In the genomic region with DNA sequence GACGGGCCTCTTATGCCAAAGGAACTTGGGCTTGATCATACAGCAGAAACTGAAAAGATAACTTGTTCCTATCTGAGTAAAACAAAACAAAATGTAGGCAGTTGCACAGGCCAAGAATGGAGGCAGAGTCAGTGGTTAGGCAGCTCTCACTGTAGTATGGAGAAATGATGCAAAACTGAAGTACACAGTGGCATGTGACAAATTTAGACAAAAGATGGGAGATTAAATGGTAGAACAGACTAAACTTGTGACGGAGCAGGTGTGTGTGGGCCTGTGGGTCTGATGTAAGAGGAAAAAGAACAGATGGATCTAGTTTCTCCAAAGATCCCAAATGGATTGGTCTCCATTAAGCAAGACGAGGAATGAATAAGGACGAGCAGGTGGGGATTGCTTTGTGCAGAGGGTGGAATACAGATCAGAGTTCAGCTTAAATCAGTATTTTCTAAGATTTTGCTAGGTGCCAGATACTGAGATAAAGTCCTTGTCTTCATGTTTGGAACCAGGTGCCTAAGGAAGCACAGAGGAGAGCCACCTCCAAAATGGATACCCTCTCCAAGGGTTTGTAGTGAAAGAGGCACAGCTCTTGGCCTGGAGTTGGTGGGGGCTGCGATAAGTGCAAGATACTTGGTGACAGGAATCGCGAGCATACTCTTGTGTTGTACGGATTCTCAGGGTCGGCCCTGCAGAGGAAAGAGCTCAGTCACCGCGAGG, we compare ENCODE assay signal across 8 cellular contexts. TPM values are rescaled to one million over a fixed set of nuclear protein-coding genes. Genes with fewer than 3 reads are reported as not detected.
DNase-seq lines count a peak whose midpoint lies in the region; ATAC-seq, FAIRE-seq and TF ChIP-seq lines count a peak whose summit lies in the region.

No MANE protein-coding gene starts in this region.

- intact Hi-C loops in GM12878 (cut with micrococcal nuclease; ENCODE audit: unreplicated experiment) = loop anchor here (2.0 to 5.0 kb wide), 3 partner anchors 53 to 541 kb away; partner anchors contain the start of gene REEP5

- H3K27ac ChIP-seq in GM12878 (ENCODE audit: control insufficient read depth, insufficient read depth) = peak overlapping the region; percentile 88

- in situ Hi-C loops in GM12878 (cut with MboI) (loop anchor here (25.0 kb wide), 1 partner anchor 1436 kb away; no protein-coding TSS in a partner anchor), KBM-7 (cut with MboI; ENCODE audit: low pct_unique_long_range_greater_than_20kb, low sequenced_read_pairs) (no loop called here)

- peak; percentile 18 for ATAC-seq in GM19372 (IDR thresholded peaks at IDR 0.05; ENCODE audit: low read depth, unreplicated experiment)
- peak; percentile 6 for ATAC-seq in HG03558 (IDR thresholded peaks at IDR 0.05; ENCODE audit: extremely low read depth, unreplicated experiment)
- peak; percentile 25 for ATAC-seq in GM12878

- peaks cover 44% of the 10 kb centered on the region for H3K79me2 ChIP-seq in GM12878 (ENCODE audit: control insufficient read depth, insufficient read depth, low read length)

- no peaks in the 10 kb centered on the region for H3K36me3 Mint-ChIP-seq in mesothelial cell of epicardium

- no peaks in the 10 kb centered on the region for H4K20me1 ChIP-seq in GM12878 (ENCODE audit: control insufficient read depth, insufficient read depth)

- H3K9me3 ChIP-seq in GM12878 (replicated peaks; ENCODE audit: control insufficient read depth, insufficient read depth, low read length) = no peaks in the 10 kb centered on the region; the same call in 2 of the 3 replicates

- TF ChIP-seq POLR2A in GM12878 (IDR thresholded peaks at IDR 0.05; ENCODE audit: low read depth, low read length) = no peak

- TF ChIP-seq RAD21 in GM12878 (IDR thresholded peaks at IDR 0.05; ENCODE audit: insufficient read depth, low read depth, low read length) = no peak

- POLR2A ChIA-PET in GM12878 (lab: Charles Lee) = interaction anchor here (1.0 to 1.5 kb wide), 13 partner anchors 9 to 1730 kb away, joined by 3 to 20 read pairs (median 4); partner anchors contain the start of gene REEP5

- WGBS in GM12878 (ENCODE audit: insufficient coverage, insufficient replicate concordance, low lambda C conversion rate, missing lambda C conversion rate) = 16% methylated on average over 11 of the region's 11 CpGs

- TF ChIP-seq EP300 in GM12878 (IDR thresholded peaks at IDR 0.05; ENCODE audit: borderline replicate concordance in 1 of 2, control insufficient read depth in 1 of 2, low read depth in 2 of 2, low read length in 2 of 2) = no peak

- peak overlapping the region; percentile 84 for H3K9ac ChIP-seq in GM12878 (ENCODE audit: control insufficient read depth, insufficient read depth, low read length)

- peaks cover 7% of the 10 kb centered on the region for H3K4me1 ChIP-seq in GM12878 (ENCODE audit: control insufficient read depth, insufficient read depth, low read length)

- TF ChIP-seq CTCF in AG10803 (conservative IDR thresholded peaks at IDR 0.05; ENCODE audit: low read length) = no peak
- no peak for TF ChIP-seq CTCF in GM12878 (IDR thresholded peaks at IDR 0.05 in 2 of 3, conservative IDR thresholded peaks at IDR 0.05 in 1 of 3; ENCODE audit: control insufficient read depth in 2 of 3, extremely low read depth in 1 of 3, insufficient read depth in 1 of 3, low read depth in 3 of 3, low read length in 3 of 3)
- TF ChIP-seq CTCF in mesothelial cell of epicardium (IDR thresholded peaks at IDR 0.05; ENCODE audit: unreplicated experiment) = no peak

- H3K36me3 ChIP-seq in GM12878 (ENCODE audit: control insufficient read depth in 2 of 2, insufficient read depth in 2 of 2, low read length in 1 of 2) = no peaks in the 10 kb centered on the region

- no peak for DNase-seq in AG10803 (ENCODE audit: low read depth)
- no peak for DNase-seq in GM12878 (ENCODE audit: low read depth, low spot score)
- no peak for DNase-seq in mesothelial cell of epicardium (ENCODE audit: low spot score in 2 of 2, unreplicated experiment in 2 of 2)
- no peak for DNase-seq in AG20443 (ENCODE audit: low spot score)
- no peak for DNase-seq in NCI-H1105 (lab: John Stamatoyannopoulos, UW)
- no peak for DNase-seq in KBM-7

- H3K27me3 ChIP-seq in GM12878 (replicated peaks in 1 of 2; ENCODE audit: control insufficient read depth in 2 of 2, insufficient read depth in 2 of 2, low read length in 1 of 2) = no peaks in the 10 kb centered on the region

- H3K9me3 Mint-ChIP-seq in mesothelial cell of epicardium = no peaks in the 10 kb centered on the region

- SMC1A ChIA-PET in GM12878 (lab: Charles Lee; ENCODE audit: uncharacterized antibody, unreplicated experiment) = interaction anchor here (0.6 to 3.9 kb wide), 17 partner anchors 8 to 1359 kb away, joined by 3 to 33 read pairs (median 3); partner anchors contain the start of gene REEP5

- H3K4me1 Mint-ChIP-seq in mesothelial cell of epicardium = peaks cover 42% of the 10 kb centered on the region

- H2AFZ ChIP-seq in GM12878 (ENCODE audit: control insufficient read depth, low read depth, low read length) = peak overlapping the region; percentile 86

- H3K27ac Mint-ChIP-seq in mesothelial cell of epicardium = peak overlapping the region; percentile 99

- no peak for FAIRE-seq in GM12878 (lab: Jason Lieb, UNC)

- CTCF ChIA-PET in GM12878 (lab: Yijun Ruan, JAX) = interaction anchor here (0.5 to 2.9 kb wide), 10 partner anchors 9 to 636 kb away, joined by 3 to 11 read pairs (median 4); partner anchors contain the start of genes REEP5 and SRP19

- peak overlapping the region; percentile 86 for H3K4me2 ChIP-seq in GM12878 (ENCODE audit: control insufficient read depth, insufficient read depth)

- no peaks in the 10 kb centered on the region for H3K27me3 Mint-ChIP-seq in mesothelial cell of epicardium (ENCODE audit: low read depth)

- H3K4me3 Mint-ChIP-seq in mesothelial cell of epicardium = peak overlapping the region; percentile 94

- H3K4me3 ChIP-seq in AG10803 (ENCODE audit: low read length) (peak overlapping the region; percentile 94), GM12878 (peak overlapping the region; percentile 70)

- RAD21 ChIA-PET in GM12878 (lab: Charles Lee; ENCODE audit: unreplicated experiment) = interaction anchor here (0.5 to 1.8 kb wide), 15 partner anchors 9 to 546 kb away, joined by 3 to 12 read pairs (median 5); partner anchors contain the start of genes REEP5 and SRP19

- BruUV-seq in GM12878 (replicated peaks; lab: Mats Ljungman, UMichigan) = TSS peak; percentile 95

RNA-seq across cellular contexts. Expression of gene DCP2, which starts 0.7 kb away (rescaled TPM):
- 124 and 133 TPM in 2 replicates for total RNA-seq in GM12878 (2013; cell fraction: nucleolus; rRNA removed)
- total RNA-seq in GM12878 (2014; rRNA removed) = 49.6 and 51.7 TPM in 2 replicates
- total RNA-seq in GM12878 (2014; rRNA removed; fragmentation: Illumina TruSeq; extraction: Trizol) = 59.3 and 61.8 TPM in 2 replicates
- total RNA-seq in GM12878 (2021) = 81.6 and 82.2 TPM in 2 replicates
- polyA plus RNA-seq in GM12878 (2011; ENCODE audit: low read depth) = 21.7 TPM
- 34.7 and 51.7 TPM in 2 replicates for polyA plus RNA-seq in GM12878 (2011; rRNA removed)
- polyA plus RNA-seq in GM12878 (2011; cell fraction: cytosol; rRNA removed) = 20.5 and 25.7 TPM in 2 replicates
- polyA plus RNA-seq in GM12878 (2011; cell fraction: nucleus; rRNA removed) = 16.9 and 19.4 TPM in 2 replicates
- polyA plus RNA-seq in GM12878 (2012) = 25.6 and 28.8 TPM in 2 replicates
- polyA plus RNA-seq in GM12878 (2014; fragmentation: Illumina TruSeq; extraction: Trizol) = 43.8 and 54.2 TPM in 2 replicates
- polyA plus RNA-seq in GM12878 (2014; fragmentation: Nextera tagmentation; extraction: Ambion mirVana) = 10 to 100 TPM; 23.4 to 25.3 TPM
- 30.6 and 34.6 TPM in 2 replicates for polyA plus RNA-seq in GM12878 (2014; rRNA removed)
- 10 to 100 TPM; 51.0 to 55.1 TPM for polyA plus RNA-seq in GM12878 (2016; fragmentation: Nextera tagmentation; extraction: Ambion mirVana)
- polyA minus RNA-seq in GM12878 (2011; rRNA and poly(A)+ RNA removed) = 57.8 and 67.6 TPM in 2 replicates
- polyA minus RNA-seq in GM12878 (2011; cell fraction: cytosol; rRNA and poly(A)+ RNA removed) = 18.4 and 18.5 TPM in 2 replicates
- polyA minus RNA-seq in GM12878 (2011; cell fraction: nucleus; rRNA and poly(A)+ RNA removed) = 50.8 and 62.6 TPM in 2 replicates
- 88.5 to 98.6 TPM (median 90.0 TPM) in 3 replicates for total RNA-seq in mesothelial cell of epicardium

RNA-seq across cellular contexts. Expression of gene REEP5, which starts 53.8 kb away (rescaled TPM):
- 20.2 and 25.9 TPM in 2 replicates for total RNA-seq in GM12878 (2013; cell fraction: nucleolus; rRNA removed)
- total RNA-seq in GM12878 (2014; rRNA removed) (54.8 and 61.3 TPM in 2 replicates), GM12878 (2014; rRNA removed; fragmentation: Illumina TruSeq; extraction: Trizol) (28.6 and 30.5 TPM in 2 replicates), GM12878 (2021) (56.2 and 61.2 TPM in 2 replicates), mesothelial cell of epicardium (32.4 to 35.4 TPM (median 34.7 TPM) in 3 replicates)
- 14.3 TPM for polyA plus RNA-seq in GM12878 (2011; ENCODE audit: low read depth)
- polyA plus RNA-seq in GM12878 (2011; rRNA removed) (104 and 131 TPM in 2 replicates), GM12878 (2014; fragmentation: Illumina TruSeq; extraction: Trizol) (46.9 and 50.1 TPM in 2 replicates), GM12878 (2014; fragmentation: Nextera tagmentation; extraction: Ambion mirVana) (100 to 1,000 TPM; 196 to 211 TPM), GM12878 (2014; rRNA removed) (95.3 and 96.8 TPM in 2 replicates), GM12878 (2016; fragmentation: Nextera tagmentation; extraction: Ambion mirVana) (100 to 1,000 TPM; 188 to 204 TPM)
- polyA plus RNA-seq in GM12878 (2011; cell fraction: cytosol; rRNA removed) = 79.5 and 146 TPM in 2 replicates
- polyA plus RNA-seq in GM12878 (2011; cell fraction: nucleus; rRNA removed) = 55.7 and 70.0 TPM in 2 replicates
- polyA plus RNA-seq in GM12878 (2012) = 39.0 and 40.3 TPM in 2 replicates
- polyA minus RNA-seq in GM12878 (2011; rRNA and poly(A)+ RNA removed) = 114 and 115 TPM in 2 replicates
- polyA minus RNA-seq in GM12878 (2011; cell fraction: cytosol; rRNA and poly(A)+ RNA removed) = 38.6 and 40.8 TPM in 2 replicates
- 29.9 and 53.7 TPM in 2 replicates for polyA minus RNA-seq in GM12878 (2011; cell fraction: nucleus; rRNA and poly(A)+ RNA removed)
